8 cellular contexts compared by ENCODE assay signal in genomic region chr7:131026297-131027003, GRCh38.
DNase-seq lines count a peak whose midpoint lies in the region; ATAC-seq and TF ChIP-seq lines count a peak whose summit lies in the region.

No MANE protein-coding gene starts in this region.

- intact Hi-C loops in left ventricle myocardium inferior (cut with micrococcal nuclease) = no loop called here
- intact Hi-C loops in cardiac septum (cut with DNase I) = no loop called here

- no peak overlapping the region for H3K27ac ChIP-seq in left ventricle myocardium inferior (replicated peaks)

- peaks cover 10% of the 10 kb centered on the region for H3K36me3 ChIP-seq in left ventricle myocardium inferior

- no peaks in the 10 kb centered on the region for H3K9me3 Mint-ChIP-seq in endothelial cell (ENCODE audit: unreplicated experiment)

- no peak overlapping the region for H3K4me3 ChIP-seq in foreskin fibroblast (ENCODE audit: low read depth in 1 of 2, low read length in 2 of 2)
- no peak overlapping the region for H3K4me3 ChIP-seq in left ventricle myocardium inferior

- no peak for TF ChIP-seq CTCF in foreskin fibroblast (IDR thresholded peaks at IDR 0.05; ENCODE audit: low read depth, low read length)
- TF ChIP-seq CTCF in left ventricle myocardium inferior (IDR thresholded peaks at IDR 0.05; ENCODE audit: borderline replicate concordance) = no peak
- no peak for TF ChIP-seq CTCF in endothelial cell (IDR thresholded peaks at IDR 0.05; ENCODE audit: unreplicated experiment)

- peak; percentile 49 for ATAC-seq in GM21737 (IDR thresholded peaks at IDR 0.05; ENCODE audit: unreplicated experiment)

- H3K27me3 ChIP-seq in left ventricle myocardium inferior (ENCODE audit: low read depth) = no peaks in the 10 kb centered on the region

- H3K27ac Mint-ChIP-seq in endothelial cell (ENCODE audit: unreplicated experiment) = no peak overlapping the region

- H3K4me1 Mint-ChIP-seq in endothelial cell (ENCODE audit: unreplicated experiment) = peaks cover 6% of the 10 kb centered on the region

- DNase-seq in COR-L47 (lab: John Stamatoyannopoulos, UW) = peak; percentile 2
- peak; percentile 42 for DNase-seq in RPMI8226
- peak; percentile 50 to 78 for DNase-seq in foreskin fibroblast
- no peak for DNase-seq in hypothalamus (lab: John Stamatoyannopoulos, UW)
- no peak for DNase-seq in left ventricle myocardium inferior
- DNase-seq in cardiac septum (ENCODE audit: low spot score) = no peak
- DNase-seq in endothelial cell (ENCODE audit: low spot score) = no peak

- H3K36me3 Mint-ChIP-seq in endothelial cell (ENCODE audit: low read depth, unreplicated experiment) = no peaks in the 10 kb centered on the region

- H3K9me3 ChIP-seq in left ventricle myocardium inferior (replicated peaks) = no peaks in the 10 kb centered on the region

- peaks cover 74% of the 10 kb centered on the region for H3K4me1 ChIP-seq in left ventricle myocardium inferior

- no peak overlapping the region for H3K4me3 Mint-ChIP-seq in endothelial cell (ENCODE audit: unreplicated experiment)

- H3K27me3 Mint-ChIP-seq in endothelial cell (ENCODE audit: unreplicated experiment) = no peaks in the 10 kb centered on the region

Comparison
In these comparisons a context has a peak if more than half of its experiments do, and no peak if none do; other contexts are left out.
1. DNase-seq: peak in COR-L47 (single experiment), RPMI8226 (single experiment) and foreskin fibroblast (2 of 2); none in hypothalamus (0 of 51), left ventricle myocardium inferior (single experiment), cardiac septum (single experiment) and endothelial cell (single experiment).